ENCODE assay signal across 1 cellular context in the genomic region with DNA sequence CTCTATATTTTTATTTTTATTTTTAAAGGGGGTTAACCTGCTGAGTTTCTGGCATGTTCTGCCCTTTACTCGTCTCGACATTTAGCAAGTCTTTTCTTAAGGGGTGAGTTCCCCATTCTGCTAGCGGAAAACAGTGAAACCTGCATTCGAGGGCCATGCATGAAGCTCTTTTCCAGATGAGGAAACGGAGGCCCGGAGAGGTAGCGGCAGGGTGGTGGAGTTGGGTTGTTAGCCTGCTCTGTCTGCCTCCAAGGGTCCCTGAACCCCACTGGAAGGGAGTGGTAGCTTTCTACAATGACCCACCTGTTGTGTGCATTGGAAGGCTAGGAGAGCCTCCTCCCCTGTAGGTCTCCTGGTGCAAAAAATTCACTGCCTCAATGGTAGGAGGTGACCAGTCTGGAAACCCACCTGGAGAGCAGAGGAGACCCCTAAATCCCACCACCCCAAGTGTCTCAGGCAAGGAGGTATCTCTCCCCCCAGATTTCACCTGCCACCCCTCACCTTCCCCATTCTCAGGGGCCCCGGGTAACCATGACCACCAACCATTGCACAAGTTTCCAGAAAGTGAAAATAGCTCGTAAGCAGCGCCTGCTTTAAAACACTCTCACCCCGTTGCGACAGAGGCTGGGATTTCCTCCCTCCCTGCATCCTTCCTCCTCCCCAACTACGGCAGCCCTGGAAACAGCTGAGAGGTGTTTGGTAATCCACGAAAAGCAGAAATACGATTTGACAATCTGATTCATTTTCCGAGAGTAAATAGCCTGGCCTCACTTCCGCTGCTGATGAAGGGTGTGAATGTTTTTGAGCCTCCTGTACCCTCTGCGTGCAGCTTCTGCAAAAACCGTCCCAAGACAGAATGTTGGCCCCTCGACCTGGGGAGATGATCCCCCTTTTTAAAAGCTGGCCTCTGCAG.
TF ChIP-seq lines count a peak whose summit lies in the region.

No MANE protein-coding gene starts in this region.

TF ChIP-seq in K562, 482 proteins besides CTCF, POLR2A, EP300 and RAD21 (continued from another document and continues in another):
- TF ChIP-seq REST (CRISPR knock-in tag; IDR thresholded peaks at IDR 0.05; ENCODE audit: low read depth) (no peak), GABPA (tag; conservative IDR thresholded peaks at IDR 0.05; ENCODE audit: low read depth) (0 out of 2 replicates have a peak, but pooled peaks have one; percentile 32), CEBPG (CRISPR knock-in tag; IDR thresholded peaks at IDR 0.05) (peak; percentile 56), CEBPG (tag; conservative IDR thresholded peaks at IDR 0.05 in 1 of 2, IDR thresholded peaks at IDR 0.05 in 1 of 2) (peak; percentile 81 to 94), GTF2E2 (tag; IDR thresholded peaks at IDR 0.05) (no peak), HEY1 (CRISPR knock-in tag; IDR thresholded peaks at IDR 0.05; ENCODE audit: borderline replicate concordance) (no peak), CCNT2 (IDR thresholded peaks at IDR 0.05; ENCODE audit: borderline replicate concordance, extremely low read depth, insufficient read length, low read depth, low read length) (no peak), TRIM25 (IDR thresholded peaks at IDR 0.05; ENCODE audit: borderline replicate concordance) (no peak), ETV1 (tag; conservative IDR thresholded peaks at IDR 0.05; ENCODE audit: low read depth) (0 out of 2 replicates have a peak, but pooled peaks have one; percentile 35), MXI1 (IDR thresholded peaks at IDR 0.05; ENCODE audit: low read depth, low read length) (no peak), E2F3 (CRISPR knock-in tag; IDR thresholded peaks at IDR 0.05) (no peak), SREBF1 (IDR thresholded peaks at IDR 0.05; ENCODE audit: borderline replicate concordance, low read depth, low read length) (no peak), ZFP1 (CRISPR knock-in tag; IDR thresholded peaks at IDR 0.05) (no peak), FOXK1 (CRISPR knock-in tag; IDR thresholded peaks at IDR 0.05; ENCODE audit: borderline replicate concordance) (no peak), ZNF445 (CRISPR knock-in tag; IDR thresholded peaks at IDR 0.05; ENCODE audit: low read depth) (no peak), SMAD2 (IDR thresholded peaks at IDR 0.05; ENCODE audit: low read depth, low read length) (no peak), MCM3 (IDR thresholded peaks at IDR 0.05) (no peak), ZNF239 (CRISPR knock-in tag; IDR thresholded peaks at IDR 0.05) (no peak), HDAC6 (IDR thresholded peaks at IDR 0.05; ENCODE audit: low read depth, low read length) (no peak), KLF16 (IDR thresholded peaks at IDR 0.05) (no peak), RBM39 (optimal IDR thresholded peaks at IDR 0.05; ENCODE audit: low read depth, low read length) (no peak), ZNF318 (IDR thresholded peaks at IDR 0.05; ENCODE audit: borderline replicate concordance in 1 of 2, low read depth in 1 of 2) (peak in 1 of 2 experiments; percentile 50; a peak in 1 of 4 replicates), RBM22 (IDR thresholded peaks at IDR 0.05; ENCODE audit: low read depth, low read length, poor library complexity, severe bottlenecking) (no peak), ZNF3 (CRISPR knock-in tag; IDR thresholded peaks at IDR 0.05) (no peak), MAFK (IDR thresholded peaks at IDR 0.05; ENCODE audit: low read length) (no peak), CBX2 (IDR thresholded peaks at IDR 0.05; ENCODE audit: insufficient read depth, low read length, poor library complexity, severe bottlenecking) (no peak), NFRKB (IDR thresholded peaks at IDR 0.05; ENCODE audit: low read depth) (no peak), ZNF165 (CRISPR knock-in tag; IDR thresholded peaks at IDR 0.05; ENCODE audit: borderline replicate concordance) (no peak), MEF2A (IDR thresholded peaks at IDR 0.05; ENCODE audit: control insufficient read depth, low read depth, low read length) (no peak)
- TF ChIP-seq, protein P1, sequence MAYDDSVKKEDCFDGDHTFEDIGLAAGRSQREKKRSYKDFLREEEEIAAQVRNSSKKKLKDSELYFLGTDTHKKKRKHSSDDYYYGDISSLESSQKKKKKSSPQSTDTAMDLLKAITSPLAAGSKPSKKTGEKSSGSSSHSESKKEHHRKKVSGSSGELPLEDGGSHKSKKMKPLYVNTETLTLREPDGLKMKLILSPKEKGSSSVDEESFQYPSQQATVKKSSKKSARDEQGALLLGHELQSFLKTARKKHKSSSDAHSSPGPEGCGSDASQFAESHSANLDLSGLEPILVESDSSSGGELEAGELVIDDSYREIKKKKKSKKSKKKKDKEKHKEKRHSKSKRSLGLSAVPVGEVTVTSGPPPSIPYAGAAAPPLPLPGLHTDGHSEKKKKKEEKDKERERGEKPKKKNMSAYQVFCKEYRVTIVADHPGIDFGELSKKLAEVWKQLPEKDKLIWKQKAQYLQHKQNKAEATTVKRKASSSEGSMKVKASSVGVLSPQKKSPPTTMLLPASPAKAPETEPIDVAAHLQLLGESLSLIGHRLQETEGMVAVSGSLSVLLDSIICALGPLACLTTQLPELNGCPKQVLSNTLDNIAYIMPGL (CRISPR knock-in tag; IDR thresholded peaks at IDR 0.05): no peak
- TF ChIP-seq, protein P2, sequence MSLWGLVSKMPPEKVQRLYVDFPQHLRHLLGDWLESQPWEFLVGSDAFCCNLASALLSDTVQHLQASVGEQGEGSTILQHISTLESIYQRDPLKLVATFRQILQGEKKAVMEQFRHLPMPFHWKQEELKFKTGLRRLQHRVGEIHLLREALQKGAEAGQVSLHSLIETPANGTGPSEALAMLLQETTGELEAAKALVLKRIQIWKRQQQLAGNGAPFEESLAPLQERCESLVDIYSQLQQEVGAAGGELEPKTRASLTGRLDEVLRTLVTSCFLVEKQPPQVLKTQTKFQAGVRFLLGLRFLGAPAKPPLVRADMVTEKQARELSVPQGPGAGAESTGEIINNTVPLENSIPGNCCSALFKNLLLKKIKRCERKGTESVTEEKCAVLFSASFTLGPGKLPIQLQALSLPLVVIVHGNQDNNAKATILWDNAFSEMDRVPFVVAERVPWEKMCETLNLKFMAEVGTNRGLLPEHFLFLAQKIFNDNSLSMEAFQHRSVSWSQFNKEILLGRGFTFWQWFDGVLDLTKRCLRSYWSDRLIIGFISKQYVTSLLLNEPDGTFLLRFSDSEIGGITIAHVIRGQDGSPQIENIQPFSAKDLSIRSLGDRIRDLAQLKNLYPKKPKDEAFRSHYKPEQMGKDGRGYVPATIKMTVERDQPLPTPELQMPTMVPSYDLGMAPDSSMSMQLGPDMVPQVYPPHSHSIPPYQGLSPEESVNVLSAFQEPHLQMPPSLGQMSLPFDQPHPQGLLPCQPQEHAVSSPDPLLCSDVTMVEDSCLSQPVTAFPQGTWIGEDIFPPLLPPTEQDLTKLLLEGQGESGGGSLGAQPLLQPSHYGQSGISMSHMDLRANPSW (CRISPR knock-in tag; IDR thresholded peaks at IDR 0.05): no peak
- TF ChIP-seq, protein P3, sequence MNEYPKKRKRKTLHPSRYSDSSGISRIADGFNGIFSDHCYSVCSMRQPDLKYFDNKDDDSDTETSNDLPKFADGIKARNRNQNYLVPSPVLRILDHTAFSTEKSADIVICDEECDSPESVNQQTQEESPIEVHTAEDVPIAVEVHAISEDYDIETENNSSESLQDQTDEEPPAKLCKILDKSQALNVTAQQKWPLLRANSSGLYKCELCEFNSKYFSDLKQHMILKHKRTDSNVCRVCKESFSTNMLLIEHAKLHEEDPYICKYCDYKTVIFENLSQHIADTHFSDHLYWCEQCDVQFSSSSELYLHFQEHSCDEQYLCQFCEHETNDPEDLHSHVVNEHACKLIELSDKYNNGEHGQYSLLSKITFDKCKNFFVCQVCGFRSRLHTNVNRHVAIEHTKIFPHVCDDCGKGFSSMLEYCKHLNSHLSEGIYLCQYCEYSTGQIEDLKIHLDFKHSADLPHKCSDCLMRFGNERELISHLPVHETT (CRISPR knock-in tag; conservative IDR thresholded peaks at IDR 0.05 in 1 of 2, IDR thresholded peaks at IDR 0.05 in 1 of 2): no peak
- TF ChIP-seq, protein P4, sequence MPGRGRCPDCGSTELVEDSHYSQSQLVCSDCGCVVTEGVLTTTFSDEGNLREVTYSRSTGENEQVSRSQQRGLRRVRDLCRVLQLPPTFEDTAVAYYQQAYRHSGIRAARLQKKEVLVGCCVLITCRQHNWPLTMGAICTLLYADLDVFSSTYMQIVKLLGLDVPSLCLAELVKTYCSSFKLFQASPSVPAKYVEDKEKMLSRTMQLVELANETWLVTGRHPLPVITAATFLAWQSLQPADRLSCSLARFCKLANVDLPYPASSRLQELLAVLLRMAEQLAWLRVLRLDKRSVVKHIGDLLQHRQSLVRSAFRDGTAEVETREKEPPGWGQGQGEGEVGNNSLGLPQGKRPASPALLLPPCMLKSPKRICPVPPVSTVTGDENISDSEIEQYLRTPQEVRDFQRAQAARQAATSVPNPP (IDR thresholded peaks at IDR 0.05; ENCODE audit: borderline replicate concordance, insufficient read depth, insufficient read length): no peak
